17 cellular contexts compared by ENCODE assay signal in genomic region chr21:42858185-42858847, GRCh38. TPM values are rescaled to one million over a fixed set of nuclear protein-coding genes. Genes with fewer than 3 reads are reported as not detected.
DNase-seq lines count a peak whose midpoint lies in the region; ATAC-seq and TF ChIP-seq lines count a peak whose summit lies in the region.
"Had no signal": no experiment of that assay in that cellular context is flagged by ENCODE, and none has a peak within 500 bp of the region (broad histone marks: within the 10 kb centered on the region; RNA-seq: fewer than 3 reads in every experiment).

No MANE protein-coding gene starts in this region.

- TF ChIP-seq POLR2A in prostate gland (IDR thresholded peaks at IDR 0.05): no peak

- peaks cover 96% of the 10 kb centered on the region for H3K36me3 ChIP-seq in DND-41 (ENCODE audit: insufficient read depth, low read length)
- H3K36me3 ChIP-seq in prostate gland: peaks cover 13 to 21% of the 10 kb centered on the region in 2 donors

- intact Hi-C loops in prostate gland (cut with DNase I): no loop called here

- H3K4me1 Mint-ChIP-seq in activated CD8-positive, alpha-beta memory T cell treated with anti-CD3 and anti-CD28 coated beads, Interleukin-2, amount 10 ng/mL, durations not matched to agents 7 days and 5 days: no peaks in the 10 kb centered on the region
- peaks cover 5% of the 10 kb centered on the region for H3K4me1 Mint-ChIP-seq in activated T-helper 17 cell treated with anti-CD3 and anti-CD28 coated beads, Interleukin-2, amount 50 U/mL, for 72 hours
- no peaks in the 10 kb centered on the region for H3K4me1 Mint-ChIP-seq in nephron progenitor cell

- no peak for DNase-seq in activated CD8-positive, alpha-beta memory T cell treated with anti-CD3 and anti-CD28 coated beads, Interleukin-2, amount 10 ng/mL, durations not matched to agents 7 days and 5 days
- DNase-seq in activated CD8-positive, alpha-beta memory T cell treated with anti-CD3 and anti-CD28 coated beads, Interleukin-2, amount 50 U/mL, for 4 hours: no peak
- DNase-seq in DND-41 (no peak), nephron progenitor cell (no peak), prostate gland (ENCODE audit: low spot score) (no peak), GM19238 (ENCODE audit: insufficient read length, low spot score) (no peak), NCI-H2196 (lab: John Stamatoyannopoulos, UW; ENCODE audit: unreplicated experiment) (no peak)
- DNase-seq: GF-D8, IMR-90, MV-4-11, NCI-H1436 treated with DMSO at 0.1 percent for 48 hours, NCI-H2081, NCI-H345, SK-N-SH had no signal

- H3K36me3 Mint-ChIP-seq in activated CD8-positive, alpha-beta memory T cell treated with anti-CD3 and anti-CD28 coated beads, Interleukin-2, amount 10 ng/mL, durations not matched to agents 7 days and 5 days: peaks cover 26% of the 10 kb centered on the region
- H3K36me3 Mint-ChIP-seq in activated T-helper 17 cell treated with anti-CD3 and anti-CD28 coated beads, Interleukin-2, amount 50 U/mL, for 72 hours (ENCODE audit: low read depth): peaks cover 90% of the 10 kb centered on the region
- H3K36me3 Mint-ChIP-seq in nephron progenitor cell (ENCODE audit: low read depth): peaks cover 50% of the 10 kb centered on the region

- H3K4me1 ChIP-seq in DND-41 (ENCODE audit: insufficient read depth, low read length) (no peaks in the 10 kb centered on the region), prostate gland (replicated peaks) (no peaks in the 10 kb centered on the region)
- H3K4me1 ChIP-seq: A549, HAP-1 had no signal

- H3K79me2 ChIP-seq in DND-41 (ENCODE audit: insufficient read depth, low read length): peaks cover 64% of the 10 kb centered on the region

- H3K4me3 ChIP-seq in DND-41 (ENCODE audit: low read depth in 1 of 2, low read length in 2 of 2) (no peak overlapping the region), prostate gland (no peak overlapping the region)
- H3K4me3 ChIP-seq: A549, HAP-1 had no signal

- ATAC-seq in activated CD8-positive, alpha-beta memory T cell treated with anti-CD3 and anti-CD28 coated beads, Interleukin-2, amount 10 ng/mL, durations not matched to agents 7 days and 5 days: no peak
- ATAC-seq in DND-41 (ENCODE audit: insufficient read depth, low read depth): no peak
- no peak for ATAC-seq in activated T-helper 17 cell treated with anti-CD3 and anti-CD28 coated beads, Interleukin-2, amount 50 U/mL, for 72 hours (replicated peaks)
- ATAC-seq: A549 had no signal

- no peak overlapping the region for H3K9ac ChIP-seq in DND-41 (ENCODE audit: low read depth, low read length)
- H3K9ac ChIP-seq: SK-N-SH had no signal

- H3K9me3 Mint-ChIP-seq in activated CD8-positive, alpha-beta memory T cell treated with anti-CD3 and anti-CD28 coated beads, Interleukin-2, amount 10 ng/mL, durations not matched to agents 7 days and 5 days (ENCODE audit: low read depth): no peaks in the 10 kb centered on the region
- no peaks in the 10 kb centered on the region for H3K9me3 Mint-ChIP-seq in activated T-helper 17 cell treated with anti-CD3 and anti-CD28 coated beads, Interleukin-2, amount 50 U/mL, for 72 hours
- no peaks in the 10 kb centered on the region for H3K9me3 Mint-ChIP-seq in nephron progenitor cell

- H3K27ac ChIP-seq in DND-41 (ENCODE audit: low read length) (0 out of 2 replicates have a peak overlapping the region, but pooled peaks have one; percentile 32), prostate gland (no peak overlapping the region)
- H3K27ac ChIP-seq: A549 had no signal

- peaks cover 79% of the 10 kb centered on the region for H4K20me1 ChIP-seq in DND-41 (ENCODE audit: insufficient read depth, low read length)

- H3K4me2 ChIP-seq in DND-41 (ENCODE audit: insufficient read depth, low read length): no peak overlapping the region
- H3K4me2 ChIP-seq: A549, SK-N-SH had no signal

- TF ChIP-seq CTCF in DND-41 (IDR thresholded peaks at IDR 0.05; ENCODE audit: borderline replicate concordance, extremely low read depth, low read length, poor library complexity, severe bottlenecking) (no peak), nephron progenitor cell (IDR thresholded peaks at IDR 0.05) (no peak), prostate gland (IDR thresholded peaks at IDR 0.05) (no peak)

- H3K27ac Mint-ChIP-seq in activated CD8-positive, alpha-beta memory T cell treated with anti-CD3 and anti-CD28 coated beads, Interleukin-2, amount 10 ng/mL, durations not matched to agents 7 days and 5 days: peak overlapping the region; percentile 16
- peak overlapping the region; percentile 44 for H3K27ac Mint-ChIP-seq in activated T-helper 17 cell treated with anti-CD3 and anti-CD28 coated beads, Interleukin-2, amount 50 U/mL, for 72 hours
- peak overlapping the region; percentile 98 for H3K27ac Mint-ChIP-seq in nephron progenitor cell

- H3K27me3 ChIP-seq in DND-41 (ENCODE audit: insufficient read depth, low read length, poor library complexity) (no peaks in the 10 kb centered on the region), prostate gland (replicated peaks; ENCODE audit: insufficient read depth) (no peaks in the 10 kb centered on the region)

- 94% methylated on average over 19 of the region's 19 CpGs for WGBS in prostate gland

- no peaks in the 10 kb centered on the region for H3K27me3 Mint-ChIP-seq in activated CD8-positive, alpha-beta memory T cell treated with anti-CD3 and anti-CD28 coated beads, Interleukin-2, amount 10 ng/mL, durations not matched to agents 7 days and 5 days
- no peaks in the 10 kb centered on the region for H3K27me3 Mint-ChIP-seq in activated T-helper 17 cell treated with anti-CD3 and anti-CD28 coated beads, Interleukin-2, amount 50 U/mL, for 72 hours
- no peaks in the 10 kb centered on the region for H3K27me3 Mint-ChIP-seq in nephron progenitor cell (ENCODE audit: low read depth, poor library complexity)

- H2AFZ ChIP-seq in DND-41 (ENCODE audit: low read depth, low read length): no peak overlapping the region

- H3K9me3 ChIP-seq in DND-41 (ENCODE audit: insufficient read depth, low read length, severe bottlenecking): no peaks in the 10 kb centered on the region
- H3K9me3 ChIP-seq in prostate gland: no peaks in the 10 kb centered on the region
- H3K9me3 ChIP-seq: A549, HAP-1, SK-N-SH had no signal

- no peak overlapping the region for H3K4me3 Mint-ChIP-seq in activated CD8-positive, alpha-beta memory T cell treated with anti-CD3 and anti-CD28 coated beads, Interleukin-2, amount 10 ng/mL, durations not matched to agents 7 days and 5 days
- H3K4me3 Mint-ChIP-seq in activated T-helper 17 cell treated with anti-CD3 and anti-CD28 coated beads, Interleukin-2, amount 50 U/mL, for 72 hours: no peak overlapping the region
- no peak overlapping the region for H3K4me3 Mint-ChIP-seq in nephron progenitor cell

- CTCF ChIA-PET in activated CD8-positive, alpha-beta memory T cell treated with anti-CD3 and anti-CD28 coated beads, Interleukin-2, amount 10 ng/mL, durations not matched to agents 7 days and 5 days (lab: Charles Lee): no interaction called here

RNA-seq across cellular contexts. Expression of gene WDR4, which starts 21.0 kb away (rescaled TPM):
- 10 to 100 TPM; 39.7 to 43.6 TPM for total RNA-seq in activated CD8-positive, alpha-beta memory T cell treated with anti-CD3 and anti-CD28 coated beads, Interleukin-2, amount 10 ng/mL, durations not matched to agents 7 days and 5 days
- total RNA-seq in activated T-helper 17 cell treated with anti-CD3 and anti-CD28 coated beads, Interleukin-2, amount 50 U/mL, for 72 hours: 10 to 100 TPM; 20.1 to 52.0 TPM
- total RNA-seq in prostate gland: 10 to 100 TPM in 1 of 2 donors, 1 to 10 TPM in 1; 7.0 to 11.9 TPM

RNA-seq across cellular contexts. Expression of gene NDUFV3, which starts 34.8 kb away (rescaled TPM):
- total RNA-seq in activated CD8-positive, alpha-beta memory T cell treated with anti-CD3 and anti-CD28 coated beads, Interleukin-2, amount 10 ng/mL, durations not matched to agents 7 days and 5 days: 10 to 100 TPM; 27.1 to 31.9 TPM
- total RNA-seq in activated T-helper 17 cell treated with anti-CD3 and anti-CD28 coated beads, Interleukin-2, amount 50 U/mL, for 72 hours: 10 to 100 TPM; 18.8 to 30.6 TPM
- 10 to 100 TPM; 33.2 to 42.1 TPM for total RNA-seq in prostate gland

Comparison
In these comparisons a context has a peak if more than half of its experiments do, and no peak if none do; other contexts are left out.
1. H3K27ac Mint-ChIP-seq: peak in every context shown above with its lines; median percentile 98 in nephron progenitor cell; 44 in activated T-helper 17 cell treated with anti-CD3 and anti-CD28 coated beads, Interleukin-2, amount 50 U/mL, for 72 hours; 16 in activated CD8-positive, alpha-beta memory T cell treated with anti-CD3 and anti-CD28 coated beads, Interleukin-2, amount 10 ng/mL, durations not matched to agents 7 days and 5 days.